Comparison of ENCODE assay signal across 34 cellular contexts in genomic region chr6:116793224-116793623, GRCh38. TPM values are rescaled to one million over a fixed set of nuclear protein-coding genes. Genes with fewer than 3 reads are reported as not detected.
"Had no signal": no experiment of that assay in that cellular context is flagged by ENCODE, and none has a peak within 500 bp of the region (broad histone marks: within the 10 kb centered on the region; RNA-seq: fewer than 3 reads in every experiment).

No MANE protein-coding gene starts in this region.

- H3K4me3 ChIP-seq: MG63 had no signal

- H3K9ac ChIP-seq: KMS-11 had no signal

- H3K9me3 ChIP-seq: MG63 had no signal

- DNase-seq: Karpas-422, Kasumi-1, MG63, MM.1S, NCI-H1048, NCI-H1092, NCI-H1092 treated with DMSO at 0.1 percent for 48 hours, NCI-H1105, NCI-H1105 treated with DMSO at 0.1 percent for 48 hours, NCI-H1417, NCI-H1417 treated with DMSO at 0.1 percent for 48 hours, NCI-H1436, NCI-H1436 treated with DMSO at 0.1 percent for 48 hours, NCI-H146, NCI-H1694, NCI-H1694 treated with DMSO at 0.1 percent for 48 hours, NCI-H187, NCI-H187 treated with DMSO at 0.1 percent for 48 hours, NCI-H1930, NCI-H2081 treated with DMSO at 0.1 percent for 48 hours, NCI-H2107, NCI-H2171, NCI-H2171 treated with DMSO at 0.1 percent for 48 hours, NCI-H2227 treated with DMSO at 0.1 percent for 48 hours, NCI-H226, NCI-H345, NCI-H446, NCI-H446 treated with DMSO at 0.1 percent for 48 hours, NCI-H510A had no signal

- H3K4me2 ChIP-seq: KMS-11 had no signal

- H3K27me3 ChIP-seq: MG63 had no signal

- H3K36me3 ChIP-seq: MG63 had no signal

- H3K27ac ChIP-seq: KMS-11 had no signal

RNA-seq across cellular contexts. Expression of gene FAM162B, which starts 27.7 kb away (rescaled TPM):
- total RNA-seq: LHCN-M2, M059J, MCF 10A had no signal

RNA-seq across cellular contexts. Expression of gene GPRC6A, which starts 35.7 kb away (rescaled TPM):
- total RNA-seq: LHCN-M2, M059J, MCF 10A, NCI-H460 had no signal
